1 cellular context compared by ENCODE assay signal in genomic region chr14:32417956-32418552, GRCh38.
TF ChIP-seq lines count a peak whose summit lies in the region.

No MANE protein-coding gene starts in this region.

TF ChIP-seq in SK-N-SH, 30 proteins besides CTCF, POLR2A, EP300 and RAD21 (continued from another document):
- TF ChIP-seq USF1 (IDR thresholded peaks at IDR 0.05; ENCODE audit: borderline replicate concordance, low read depth) (no peak), FOSL2 (IDR thresholded peaks at IDR 0.05; ENCODE audit: borderline replicate concordance, low read depth) (peak; percentile 55), FOXM1 (IDR thresholded peaks at IDR 0.05; ENCODE audit: low read depth) (peak; percentile 85), POLR2AphosphoS5 (IDR thresholded peaks at IDR 0.05; ENCODE audit: low read depth, low read length) (peak; percentile 43; the same call in 1 of the 2 replicates), NFIC (IDR thresholded peaks at IDR 0.05; ENCODE audit: borderline replicate concordance) (peak; percentile 97), TAF1 (IDR thresholded peaks at IDR 0.05; ENCODE audit: borderline replicate concordance, low read depth, low read length) (no peak), TCF12 (IDR thresholded peaks at IDR 0.05) (peak; percentile 94), JUND (IDR thresholded peaks at IDR 0.05) (peak; percentile 85), SMC3 (IDR thresholded peaks at IDR 0.05; ENCODE audit: low read depth, low read length) (no peak), MAX (IDR thresholded peaks at IDR 0.05; ENCODE audit: low read depth) (0 out of 2 replicates have a peak, but pooled peaks have one; percentile 37), GATA2 (CRISPR knock-in tag; IDR thresholded peaks at IDR 0.05) (no peak; the same call in 1 of the 2 replicates), YY1 (IDR thresholded peaks at IDR 0.05; ENCODE audit: low read depth) (peak; percentile 57; the same call in 1 of the 2 replicates)
